1 cellular context compared by ENCODE assay signal in the genomic region with DNA sequence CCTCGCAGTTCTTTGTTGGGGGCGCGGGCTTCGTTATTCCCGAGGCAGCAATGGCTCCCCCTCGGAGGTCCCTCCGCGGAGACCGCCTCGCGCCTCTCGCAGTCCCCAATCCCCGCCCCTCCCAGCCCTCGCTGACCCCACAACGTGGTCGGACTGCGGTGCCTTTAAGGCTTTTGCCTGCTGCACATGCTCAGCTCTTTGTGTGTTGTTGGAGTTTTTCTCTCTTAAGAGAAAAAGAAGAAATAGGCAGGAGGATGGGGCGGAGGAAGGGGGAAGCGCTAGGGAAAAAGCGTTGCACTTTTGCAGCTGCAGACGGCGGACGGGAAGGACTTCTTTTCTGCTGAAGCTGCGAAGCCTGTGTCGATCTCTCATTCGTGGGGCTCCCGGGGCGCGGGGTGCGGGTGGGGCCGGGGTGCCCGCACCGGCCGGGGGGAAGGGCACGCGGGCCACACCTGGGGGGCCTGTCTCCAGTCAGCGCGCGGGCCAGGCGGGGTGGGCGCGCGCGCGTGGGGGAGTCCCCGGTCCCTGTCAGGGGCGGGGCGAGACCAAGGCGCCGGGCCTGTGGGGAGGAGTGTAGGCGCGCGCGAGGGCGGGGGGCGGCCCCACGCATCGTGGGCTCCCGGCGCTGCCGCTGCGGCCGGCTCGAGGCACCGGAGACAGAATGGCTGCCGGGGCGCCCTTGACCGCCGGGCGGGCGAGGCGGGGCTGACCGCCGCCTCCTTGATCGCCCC.
TF ChIP-seq lines count a peak whose summit lies in the region.

No MANE protein-coding gene starts in this region.

TF ChIP-seq in HEK293, 187 proteins besides CTCF, POLR2A, EP300 and RAD21 (continued from another document and continues in another):
- TF ChIP-seq ZBTB26 (tag by site-specific recombination; optimal IDR thresholded peaks at IDR 0.05) (peak; percentile 64), GLIS2 (tag by site-specific recombination; IDR thresholded peaks at IDR 0.05) (peak; percentile 81), GLI2 (tag by site-specific recombination; IDR thresholded peaks at IDR 0.05; ENCODE audit: borderline replicate concordance, low read depth) (no peak), ZNF521 (tag by site-specific recombination; IDR thresholded peaks at IDR 0.05) (no peak), TSHZ1 (tag by site-specific recombination; IDR thresholded peaks at IDR 0.05; ENCODE audit: borderline replicate concordance) (no peak), ZFP69B (tag by site-specific recombination; IDR thresholded peaks at IDR 0.05) (peak; percentile 75), ZBTB20 (tag by site-specific recombination; IDR thresholded peaks at IDR 0.05) (peak; percentile 28; the same call in 1 of the 2 replicates), ZNF768 (tag by site-specific recombination; IDR thresholded peaks at IDR 0.05) (no peak), PRDM2 (tag by site-specific recombination; IDR thresholded peaks at IDR 0.05; ENCODE audit: borderline replicate concordance) (no peak), ZBTB8A (tag by site-specific recombination; IDR thresholded peaks at IDR 0.05) (peak; percentile 61), ZNF426 (tag by site-specific recombination; IDR thresholded peaks at IDR 0.05) (no peak), ZNF394 (tag by site-specific recombination; IDR thresholded peaks at IDR 0.05; ENCODE audit: borderline replicate concordance) (0 out of 2 replicates have a peak, but pooled peaks have one; percentile 29), ZNF561 (tag by site-specific recombination; IDR thresholded peaks at IDR 0.05; ENCODE audit: borderline replicate concordance) (no peak; the same call in 1 of the 2 replicates), MZF1 (tag by site-specific recombination; IDR thresholded peaks at IDR 0.05; ENCODE audit: borderline replicate concordance) (peak; percentile 81), PRDM10 (tag by site-specific recombination; IDR thresholded peaks at IDR 0.05) (peak; percentile 69), ZNF571 (tag by site-specific recombination; IDR thresholded peaks at IDR 0.05) (no peak), SP2 (tag by site-specific recombination; IDR thresholded peaks at IDR 0.05) (peak; percentile 33; the same call in 1 of the 2 replicates), ZNF274 (IDR thresholded peaks at IDR 0.05; ENCODE audit: low read length) (no peak), ZNF274 (tag by site-specific recombination; IDR thresholded peaks at IDR 0.05; ENCODE audit: borderline replicate concordance) (no peak), ZNF670 (tag by site-specific recombination; IDR thresholded peaks at IDR 0.05; ENCODE audit: low read depth) (no peak), PATZ1 (tag by site-specific recombination; IDR thresholded peaks at IDR 0.05) (peak; percentile 72; the same call in 1 of the 2 replicates), ZNF10 (tag by site-specific recombination; IDR thresholded peaks at IDR 0.05) (no peak), ZFHX2 (tag by site-specific recombination; conservative IDR thresholded peaks at IDR 0.05) (peak; percentile 71), ZXDB (tag by site-specific recombination; IDR thresholded peaks at IDR 0.05) (peak; percentile 43; the same call in 1 of the 2 replicates), ZNF157 (tag by site-specific recombination; IDR thresholded peaks at IDR 0.05) (no peak), ZNF423 (tag by site-specific recombination; IDR thresholded peaks at IDR 0.05) (no peak), HOXA7 (CRISPR knock-in tag; IDR thresholded peaks at IDR 0.05; ENCODE audit: borderline replicate concordance) (no peak), ZNF302 (tag by site-specific recombination; IDR thresholded peaks at IDR 0.05; ENCODE audit: low read depth) (no peak), ZNF112 (tag by site-specific recombination; IDR thresholded peaks at IDR 0.05) (no peak), FEZF1 (tag by site-specific recombination; IDR thresholded peaks at IDR 0.05) (peak; percentile 68), PRDM6 (tag by site-specific recombination; IDR thresholded peaks at IDR 0.05) (peak; percentile 42; the same call in 1 of the 2 replicates), SP7 (tag by site-specific recombination; IDR thresholded peaks at IDR 0.05) (0 out of 2 replicates have a peak, but pooled peaks have one; percentile 25), ZNF777 (tag by site-specific recombination; IDR thresholded peaks at IDR 0.05; ENCODE audit: borderline replicate concordance) (0 out of 2 replicates have a peak, but pooled peaks have one; percentile 25), ZNF335 (tag by site-specific recombination; conservative IDR thresholded peaks at IDR 0.05) (peak; percentile 93), SP3 (tag by site-specific recombination; IDR thresholded peaks at IDR 0.05) (peak; percentile 52)
- TF ChIP-seq, protein P1, sequence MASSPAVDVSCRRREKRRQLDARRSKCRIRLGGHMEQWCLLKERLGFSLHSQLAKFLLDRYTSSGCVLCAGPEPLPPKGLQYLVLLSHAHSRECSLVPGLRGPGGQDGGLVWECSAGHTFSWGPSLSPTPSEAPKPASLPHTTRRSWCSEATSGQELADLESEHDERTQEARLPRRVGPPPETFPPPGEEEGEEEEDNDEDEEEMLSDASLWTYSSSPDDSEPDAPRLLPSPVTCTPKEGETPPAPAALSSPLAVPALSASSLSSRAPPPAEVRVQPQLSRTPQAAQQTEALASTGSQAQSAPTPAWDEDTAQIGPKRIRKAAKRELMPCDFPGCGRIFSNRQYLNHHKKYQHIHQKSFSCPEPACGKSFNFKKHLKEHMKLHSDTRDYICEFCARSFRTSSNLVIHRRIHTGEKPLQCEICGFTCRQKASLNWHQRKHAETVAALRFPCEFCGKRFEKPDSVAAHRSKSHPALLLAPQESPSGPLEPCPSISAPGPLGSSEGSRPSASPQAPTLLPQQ (tag by site-specific recombination; IDR thresholded peaks at IDR 0.05), result peak; percentile 88
